20 cellular contexts compared by ENCODE assay signal in the genomic region with DNA sequence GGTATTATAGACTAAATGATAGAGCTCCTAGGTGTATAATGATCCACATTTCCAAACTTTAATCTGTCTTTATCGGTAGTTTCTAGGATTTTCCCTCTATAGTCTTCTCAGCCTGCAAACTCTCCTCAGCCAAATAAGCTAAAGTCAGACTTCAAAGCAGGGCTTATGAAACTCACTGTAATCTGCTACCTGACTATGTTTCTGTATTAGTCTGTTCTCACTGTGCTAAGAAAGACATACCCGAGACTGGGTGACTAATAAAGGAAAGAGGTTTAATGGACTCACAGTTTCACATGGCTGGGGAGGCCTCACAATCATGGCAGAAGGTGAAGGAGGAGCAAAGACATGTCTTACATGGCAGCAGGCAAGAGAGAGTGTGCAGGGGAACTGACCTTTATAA.
"Had no signal": no experiment of that assay in that cellular context is flagged by ENCODE, and none has a peak within 500 bp of the region (broad histone marks: within the 10 kb centered on the region; RNA-seq: fewer than 3 reads in every experiment).

No MANE protein-coding gene starts in this region.

- H3K9me2 ChIP-seq: SK-N-SH had no signal

- H3K9ac ChIP-seq: SK-N-SH had no signal

- H3K4me2 ChIP-seq: SK-N-SH had no signal

- DNase-seq: Kasumi-1, KG1, NCI-H1092, NCI-H1105 treated with DMSO at 0.1 percent for 48 hours, NCI-H1417 treated with DMSO at 0.1 percent for 48 hours, NCI-H146, NCI-H1694 treated with DMSO at 0.1 percent for 48 hours, NCI-H1930, NCI-H2081, NCI-H2107, NCI-H2227 treated with DMSO at 0.1 percent for 48 hours, NCI-H524, NCI-H526 treated with DMSO at 0.1 percent for 48 hours, NCI-H748 treated with DMSO at 0.1 percent for 48 hours, PC-3, SHP77, SK-N-SH, T-helper 1 cell had no signal

- H3K9me3 ChIP-seq: SK-N-SH had no signal

- ATAC-seq: Panc1, PC-3 had no signal

- H3K27ac ChIP-seq: RWPE1 had no signal
